In the genomic region with DNA sequence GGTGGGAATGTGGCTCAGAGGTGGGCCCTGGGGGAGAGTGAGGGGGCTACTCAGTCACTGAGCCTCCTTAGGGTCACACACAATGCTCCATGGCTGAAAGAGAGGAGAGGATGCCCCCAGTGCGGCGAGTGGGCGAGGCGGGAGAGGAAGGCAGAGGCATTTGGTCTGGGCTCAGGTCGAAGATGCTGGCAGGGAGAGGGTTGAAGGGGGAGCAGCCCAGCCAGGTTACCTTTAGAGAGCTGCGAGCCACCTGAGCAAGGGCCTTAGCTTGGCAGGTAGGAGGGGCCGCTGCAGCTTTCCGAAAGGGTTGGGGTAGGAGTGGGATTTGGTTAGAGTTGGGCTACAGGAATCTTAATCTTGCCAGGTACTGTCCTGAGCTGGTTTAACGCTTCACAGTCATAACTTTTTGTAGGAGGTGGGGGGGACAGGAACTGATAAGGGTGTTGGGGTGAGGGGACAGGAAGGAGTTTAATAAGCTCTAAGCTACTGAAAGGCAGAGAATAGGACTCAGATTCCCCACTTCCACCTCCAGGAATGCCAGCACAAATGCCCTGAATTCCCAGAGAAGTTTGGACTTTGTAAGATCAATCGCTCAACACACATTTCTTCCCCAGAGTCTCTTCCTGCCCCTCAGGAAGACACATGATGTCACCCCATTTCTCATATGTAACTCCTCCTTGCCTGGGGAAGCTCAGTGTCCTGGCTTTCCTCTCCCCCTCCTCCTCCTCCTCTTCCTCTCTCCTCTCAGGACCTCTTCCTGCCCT, we compare ENCODE assay signal across 18 cellular contexts. TPM values are rescaled to one million over a fixed set of nuclear protein-coding genes. Genes with fewer than 3 reads are reported as not detected.
DNase-seq lines count a peak whose midpoint lies in the region; ATAC-seq, FAIRE-seq and TF ChIP-seq lines count a peak whose summit lies in the region.
"Had no signal": no experiment of that assay in that cellular context is flagged by ENCODE, and none has a peak within 500 bp of the region (broad histone marks: within the 10 kb centered on the region; RNA-seq: fewer than 3 reads in every experiment).

No MANE protein-coding gene starts in this region.

- H3K36me3 Mint-ChIP-seq in H9 (ENCODE audit: insufficient read depth in 1 of 3, low read depth in 3 of 3), result no peaks in the 10 kb centered on the region
- H3K36me3 Mint-ChIP-seq in glutamatergic neuron (ENCODE audit: unreplicated experiment), result peaks cover 10% of the 10 kb centered on the region
- H3K36me3 Mint-ChIP-seq in activated T-cell treated with anti-CD3 and anti-CD28 coated beads, Interleukin-2, amount 50 U/mL, for 4 hours (ENCODE audit: insufficient read depth), result no peaks in the 10 kb centered on the region
- H3K36me3 Mint-ChIP-seq: CD4-positive, CD25-positive, alpha-beta regulatory T cell had no signal

- H2BK20ac ChIP-seq in H9 (ENCODE audit: low read depth, low read length, poor library complexity, severe bottlenecking), result no peak overlapping the region

- H3T11ph ChIP-seq in H9 (ENCODE audit: low read length), result no peak overlapping the region

- no peak overlapping the region for H3K4me3 ChIP-seq in BLaER1 treated with 17β-estradiol and CSF1 and Interleukin-3, amounts not matched to agents 10 nM and 100 nM
- H3K4me3 ChIP-seq in mesodermal cell (ENCODE audit: extremely low read depth, insufficient read depth, low read length, poor library complexity, severe bottlenecking) (no peak overlapping the region), kidney (ENCODE audit: low read length in 2 of 2) (no peak overlapping the region), HAP-1 (no peak overlapping the region)
- H3K4me3 ChIP-seq: SJSA1 had no signal

- ATAC-seq in GM21515 (IDR thresholded peaks at IDR 0.05; ENCODE audit: unreplicated experiment), result no peak
- ATAC-seq in activated T-cell treated with anti-CD3 and anti-CD28 coated beads, Interleukin-2, amount 50 U/mL, for 4 hours, result no peak
- ATAC-seq: HCT116, PC-3 had no signal

- no peak for FAIRE-seq in kidney (lab: Jason Lieb, UNC)

- no peaks in the 10 kb centered on the region for H3K79me1 ChIP-seq in H9 (ENCODE audit: insufficient read depth, low read depth, low read length, poor library complexity, severe bottlenecking)

- H3K9me3 Mint-ChIP-seq in H9, result no peaks in the 10 kb centered on the region
- peaks cover 12% of the 10 kb centered on the region for H3K9me3 Mint-ChIP-seq in glutamatergic neuron (ENCODE audit: unreplicated experiment)
- H3K9me3 Mint-ChIP-seq in activated T-cell treated with anti-CD3 and anti-CD28 coated beads, Interleukin-2, amount 50 U/mL, for 4 hours, result no peaks in the 10 kb centered on the region

- peak overlapping the region in 6 of 11 experiments; percentile 5 to 34 (median 16); a peak in 8 of 22 replicates for H3K4me2 ChIP-seq in BLaER1 treated with 17β-estradiol and CSF1 and Interleukin-3, amounts not matched to agents 10 nM and 100 nM
- H3K4me2 ChIP-seq in H9 (ENCODE audit: insufficient read depth, insufficient read length, low read length), result no peak overlapping the region

- H2BK12ac ChIP-seq in H9 (ENCODE audit: insufficient read length, low read depth, low read length), result no peak overlapping the region

- no peak overlapping the region for H4K5ac ChIP-seq in H9 (ENCODE audit: insufficient read length, low read depth, low read length)

- H3K27ac Mint-ChIP-seq in H9 (peak overlapping the region in 1 of 3 experiments; percentile 59; a peak in 1 of 7 replicates), glutamatergic neuron (ENCODE audit: unreplicated experiment) (peak overlapping the region; percentile 22)
- H3K27ac Mint-ChIP-seq: CD4-positive, CD25-positive, alpha-beta regulatory T cell had no signal

- H3K4me1 Mint-ChIP-seq in H9 (peaks cover 31 to 37% of the 10 kb centered on the region in 2 experiments), glutamatergic neuron (ENCODE audit: low read depth, unreplicated experiment) (peaks cover 30% of the 10 kb centered on the region)
- no peaks in the 10 kb centered on the region for H3K4me1 Mint-ChIP-seq in activated T-cell treated with anti-CD3 and anti-CD28 coated beads, Interleukin-2, amount 50 U/mL, for 4 hours (ENCODE audit: low read depth)

- peaks cover 0 to 24% (median 0%) of the 10 kb centered on the region in 11 experiments; a peak in 6 of 22 replicates for H3K27me3 ChIP-seq in BLaER1 treated with 17β-estradiol and CSF1 and Interleukin-3, amounts not matched to agents 10 nM and 100 nM
- no peaks in the 10 kb centered on the region for H3K27me3 ChIP-seq in H9 (ENCODE audit: insufficient read depth, low read length)
- no peaks in the 10 kb centered on the region for H3K27me3 ChIP-seq in HAP-1 (ENCODE audit: low read depth)
- H3K27me3 ChIP-seq: SJSA1 had no signal

- no peak overlapping the region for H2AFZ ChIP-seq in H9 (ENCODE audit: low read length)

- TF ChIP-seq CTCF in H9 (conservative IDR thresholded peaks at IDR 0.05) (no peak), glutamatergic neuron (IDR thresholded peaks at IDR 0.05; ENCODE audit: partially characterized antibody, unreplicated experiment) (no peak), kidney (IDR thresholded peaks at IDR 0.05; ENCODE audit: borderline replicate concordance, extremely low read depth, insufficient read depth) (no peak)

- H4K91ac ChIP-seq in H9 (ENCODE audit: insufficient read length, low read depth, low read length), result no peak overlapping the region

- H3K14ac ChIP-seq in H9 (ENCODE audit: insufficient read depth, low read length), result no peak overlapping the region

- no peak overlapping the region for H2BK5ac ChIP-seq in H9 (ENCODE audit: insufficient read length, low read length)

- H4K20me1 ChIP-seq in BLaER1 treated with 17β-estradiol and CSF1 and Interleukin-3, amounts not matched to agents 10 nM and 100 nM, result peaks cover 0 to 5% (median 0%) of the 10 kb centered on the region in 11 experiments; a peak in 1 of 22 replicates
- H4K20me1 ChIP-seq in H9 (ENCODE audit: control insufficient read depth, insufficient read depth, insufficient read length), result no peaks in the 10 kb centered on the region

- H3K27ac ChIP-seq in BLaER1 treated with 17β-estradiol and CSF1 and Interleukin-3, amounts not matched to agents 10 nM and 100 nM, result no peak overlapping the region
- no peak overlapping the region for H3K27ac ChIP-seq in H9 (ENCODE audit: insufficient read length, low read depth, low read length)
- peak overlapping the region; percentile 43 for H3K27ac ChIP-seq in mesodermal cell (ENCODE audit: low read depth, low read length, severe bottlenecking)
- H3K27ac ChIP-seq in kidney (ENCODE audit: low read depth in 2 of 2, low read length in 2 of 2), result no peak overlapping the region
- H3K27ac ChIP-seq: SJSA1 had no signal

- H3K23me2 ChIP-seq in H9 (ENCODE audit: insufficient read length, low read depth, low read length, poor library complexity, severe bottlenecking), result no peaks in the 10 kb centered on the region

- DNase-seq in H9, result peak; percentile 63
- no peak for DNase-seq in glutamatergic neuron
- no peak for DNase-seq in kidney
- no peak for DNase-seq in HAP-1 (ENCODE audit: low spot score in 2 of 2)
- no peak for DNase-seq in activated T-cell treated with anti-CD3 and anti-CD28 coated beads, Interleukin-2, amount 50 U/mL, for 4 hours
- DNase-seq: CD4-positive, CD25-positive, alpha-beta regulatory T cell; KG1; NCI-H1048; NCI-H146; NCI-H2081; NCI-H510A; NCI-H774; PC-3 had no signal

- no peak overlapping the region for H3K9ac ChIP-seq in BLaER1 treated with 17β-estradiol and CSF1 and Interleukin-3, amounts not matched to agents 10 nM and 100 nM
- H3K9ac ChIP-seq in H9 (ENCODE audit: extremely low read depth, insufficient read length, low read length) (no peak overlapping the region), kidney (ENCODE audit: low read length in 2 of 2) (no peak overlapping the region)

- no peak overlapping the region for H3K56ac ChIP-seq in H9 (ENCODE audit: insufficient read length, low read depth, low read length)

- no peaks in the 10 kb centered on the region for H3K9me3 ChIP-seq in BLaER1 treated with 17β-estradiol and CSF1 and Interleukin-3, amounts not matched to agents 10 nM and 100 nM (replicated peaks in 1 of 11)
- H3K9me3 ChIP-seq in H9 (ENCODE audit: control insufficient read depth, low read depth, low read length), result no peaks in the 10 kb centered on the region
- no peaks in the 10 kb centered on the region for H3K9me3 ChIP-seq in mesodermal cell (ENCODE audit: control insufficient read depth, low read length)
- no peaks in the 10 kb centered on the region for H3K9me3 ChIP-seq in kidney (ENCODE audit: control insufficient read depth in 1 of 2, low read length in 2 of 2)
- H3K9me3 ChIP-seq in HAP-1, result no peaks in the 10 kb centered on the region
- H3K9me3 ChIP-seq: SJSA1 had no signal

- H3K18ac ChIP-seq in H9 (ENCODE audit: insufficient read length, low read depth, low read length), result no peak overlapping the region

- no peaks in the 10 kb centered on the region for H3K79me2 ChIP-seq in H9 (ENCODE audit: insufficient read depth, low read length)

- intact Hi-C loops in kidney (cut with DNase I), result no loop called here

- no peaks in the 10 kb centered on the region for H3K36me3 ChIP-seq in BLaER1 treated with 17β-estradiol and CSF1 and Interleukin-3, amounts not matched to agents 10 nM and 100 nM
- H3K36me3 ChIP-seq in mesodermal cell (ENCODE audit: control insufficient read depth, insufficient read depth, low read length) (no peaks in the 10 kb centered on the region), kidney (ENCODE audit: control insufficient read depth in 1 of 2, insufficient read depth in 2 of 2, low read length in 2 of 2) (no peaks in the 10 kb centered on the region), HAP-1 (replicated peaks) (no peaks in the 10 kb centered on the region)
- H3K36me3 ChIP-seq: SJSA1 had no signal

- H3K23ac ChIP-seq in H9 (ENCODE audit: insufficient read length, low read depth, low read length), result no peak overlapping the region

- H3K27me3 Mint-ChIP-seq in H9 (ENCODE audit: low read depth) (peaks cover 41% of the 10 kb centered on the region), glutamatergic neuron (ENCODE audit: unreplicated experiment) (peaks cover 13% of the 10 kb centered on the region)
- peaks cover 32% of the 10 kb centered on the region for H3K27me3 Mint-ChIP-seq in activated T-cell treated with anti-CD3 and anti-CD28 coated beads, Interleukin-2, amount 50 U/mL, for 4 hours (ENCODE audit: low read depth)

- WGBS in H9 (ENCODE audit: extremely low coverage, insufficient read length, low lambda C conversion rate), result no CpG with 5 or more reads among the region's 10 CpGs
- 76 to 77% methylated on average over 8 to 9 of the region's 10 CpGs for whole genome bisulfite sequencing in mesodermal cell (ENCODE audit: insufficient coverage in 2 of 2), 2 experiments

- H3K4me3 Mint-ChIP-seq in H9, result no peak overlapping the region; a peak in 1 of 5 replicates
- no peak overlapping the region for H3K4me3 Mint-ChIP-seq in glutamatergic neuron (ENCODE audit: unreplicated experiment)
- no peak overlapping the region for H3K4me3 Mint-ChIP-seq in activated T-cell treated with anti-CD3 and anti-CD28 coated beads, Interleukin-2, amount 50 U/mL, for 4 hours
- H3K4me3 Mint-ChIP-seq: CD4-positive, CD25-positive, alpha-beta regulatory T cell had no signal

- H3K4me1 ChIP-seq in BLaER1 treated with 17β-estradiol and CSF1 and Interleukin-3, amounts not matched to agents 10 nM and 100 nM, result peaks cover 0 to 47% (median 39%) of the 10 kb centered on the region in 10 experiments; a peak in 18 of 20 replicates
- H3K4me1 ChIP-seq in H9 (ENCODE audit: insufficient read depth, low read length), result peaks cover 5% of the 10 kb centered on the region; the same call in 1 of the 2 replicates
- peaks cover 28% of the 10 kb centered on the region for H3K4me1 ChIP-seq in mesodermal cell (ENCODE audit: control insufficient read depth, insufficient read depth, low read length, poor library complexity, severe bottlenecking)
- H3K4me1 ChIP-seq in kidney (ENCODE audit: control insufficient read depth in 1 of 2, insufficient read depth in 1 of 2, low read depth in 1 of 2, low read length in 2 of 2), result peaks cover 5 to 14% of the 10 kb centered on the region in 2 donors
- H3K4me1 ChIP-seq in HAP-1, result 0 out of 2 replicates have a peak, but pooled peaks cover 2% of the 10 kb centered on the region

- H3K4ac ChIP-seq in H9 (ENCODE audit: low read depth, low read length), result no peak overlapping the region

- H4K8ac ChIP-seq in H9 (replicated peaks; ENCODE audit: insufficient read length, low read depth, low read length), result no peak overlapping the region

- no peak overlapping the region for H2BK120ac ChIP-seq in H9 (ENCODE audit: low read depth, low read length, poor library complexity, severe bottlenecking)

- H2BK15ac ChIP-seq in H9 (ENCODE audit: low read depth, low read length), result no peak overlapping the region

- in situ Hi-C loops in HAP-1 (cut with MboI; ENCODE audit: low sequenced_read_pairs), result no loop called here

- H2AK5ac ChIP-seq in H9 (ENCODE audit: insufficient read length, low read length), result no peak overlapping the region

RNA-seq across cellular contexts. Expression of a gene that starts 4.9 kb away (rescaled TPM):
- total RNA-seq in H9 (2021) (0.13 and 0.18 TPM in 2 replicates), glutamatergic neuron (ENCODE audit: unreplicated experiment) (6.1 TPM), kidney (15.1 TPM)
- polyA plus RNA-seq in mesodermal cell (2013, experiment 1 of 2), result 9.1 TPM
- 8.1 TPM for polyA plus RNA-seq in mesodermal cell (2013, experiment 2 of 2)
- polyA plus RNA-seq in kidney (ENCODE audit: insufficient read depth, low read depth, low replicate concordance), result 3.4 TPM
- not detected for total RNA-seq in activated T-cell treated with anti-CD3 and anti-CD28 coated beads, Interleukin-2, amount 50 U/mL, for 4 hours
- total RNA-seq: CD4-positive, CD25-positive, alpha-beta regulatory T cell had no signal
